8 cellular contexts compared by ENCODE assay signal in genomic region chr5:41924872-41925554, GRCh38. TPM values are rescaled to one million over a fixed set of nuclear protein-coding genes. Genes with fewer than 3 reads are reported as not detected.
DNase-seq lines count a peak whose midpoint lies in the region; ATAC-seq and TF ChIP-seq lines count a peak whose summit lies in the region.

Gene FBXO4 (plus strand): TSS chr5:41925281. CDS start chr5:41925310, 29 bp downstream.

- no peaks in the 10 kb centered on the region for H3K9me3 ChIP-seq in spleen

- H3K27ac ChIP-seq in VCaP (peak within 1 kb of the TSS; percentile 83), spleen (peak within 1 kb of the TSS; percentile 86 to 99 (median 97))

- TF ChIP-seq CTCF in VCaP (conservative IDR thresholded peaks at IDR 0.05): peak; percentile 77
- TF ChIP-seq CTCF in spleen (IDR thresholded peaks at IDR 0.05 in 8 of 11, conservative IDR thresholded peaks at IDR 0.05 in 3 of 11): peak in 10 of 11 experiments; percentile 14 to 70 (median 56)

- peaks cover 0 to 28% (median 8%) of the 10 kb centered on the region in 6 donors for H3K36me3 ChIP-seq in spleen

- in situ Hi-C loops in ACHN (cut with HindIII; ENCODE audit: low pct_ligation_motif_present, low pct_unique_long_range_greater_than_20kb, low sequenced_read_pairs) (no loop called here), T47D (cut with HindIII; ENCODE audit: low pct_unique_long_range_greater_than_20kb, low sequenced_read_pairs) (no loop called here)

- TF ChIP-seq POLR2A in spleen (IDR thresholded peaks at IDR 0.05): peak in 2 of 3 donors; percentile 71 to 76

- peaks cover 0 to 52% (median 23%) of the 10 kb centered on the region in 6 donors for H3K4me1 ChIP-seq in spleen

- peak within 1 kb of the TSS; percentile 58 to 86 (median 62) for H3K4me3 ChIP-seq in spleen

- DNase-seq in ACHN (peak; percentile 89), NCI-H2196 (lab: John Stamatoyannopoulos, UW; ENCODE audit: unreplicated experiment) (peak; percentile 90), T47D (ENCODE audit: low read depth in 1 of 2, low spot score in 1 of 2) (peak; percentile 69 to 85), iPS-NIHi7 (ENCODE audit: extremely low spot score) (peak; percentile 58), spleen (peak; percentile 98)

- peak; percentile 97 for ATAC-seq in GM18867 (IDR thresholded peaks at IDR 0.05; ENCODE audit: unreplicated experiment)
- peak; percentile 94 for ATAC-seq in HG03097 (IDR thresholded peaks at IDR 0.05; ENCODE audit: low FRiP score, unreplicated experiment)

- 0 to 1% (median 1%) methylated on average over 24 to 60 of the region's 60 CpGs for WGBS in spleen, 5 donors

- H3K27me3 ChIP-seq in spleen (replicated peaks in 1 of 7): no peaks in the 10 kb centered on the region

- intact Hi-C loops in spleen (cut with DNase I; ENCODE audit: low total_unique reads): no loop called here

RNA-seq across cellular contexts. Expression of gene FBXO4, which starts in this region (rescaled TPM):
- total RNA-seq in spleen: 10 to 100 TPM; 12.8 to 24.6 (median 16.3) TPM
- polyA plus RNA-seq in spleen: 10 to 100 TPM; 16.4 to 19.7 (median 19.4) TPM

Comparison
In these comparisons a context has a peak if more than half of its experiments do, and no peak if none do; other contexts are left out.
1. Peak in every context shown above with its lines: DNase-seq, ATAC-seq, H3K4me3 ChIP-seq and H3K27ac ChIP-seq.